Comparison of ENCODE assay signal across 17 cellular contexts in the genomic region with DNA sequence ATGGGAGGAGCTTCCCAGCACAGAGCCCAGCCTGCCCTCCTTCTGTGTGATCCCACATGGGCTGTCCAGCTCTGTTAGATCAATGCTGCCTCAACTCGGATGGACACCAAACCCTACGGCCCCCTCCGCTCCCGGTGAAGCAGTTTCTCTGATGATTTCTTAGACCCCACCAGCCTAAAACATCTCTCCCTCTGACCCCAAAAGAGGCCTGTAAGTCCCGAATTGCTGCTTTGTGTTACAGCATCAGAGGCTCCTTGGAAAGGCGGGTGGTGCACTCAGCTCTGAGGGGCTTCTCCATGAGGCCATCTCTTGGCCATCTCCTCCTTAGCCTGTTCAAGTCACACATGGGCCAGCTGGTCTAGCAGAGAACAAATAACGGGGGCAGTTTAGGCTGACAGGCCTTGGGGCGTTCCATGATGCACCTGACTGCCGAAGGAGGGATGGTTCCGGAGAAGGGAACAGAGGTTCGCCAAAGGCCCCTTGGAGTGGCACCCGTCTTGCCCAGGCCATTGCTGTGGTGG.
"Had no signal": no experiment of that assay in that cellular context is flagged by ENCODE, and none has a peak within 500 bp of the region (broad histone marks: within the 10 kb centered on the region; RNA-seq: fewer than 3 reads in every experiment).

No MANE protein-coding gene starts in this region.

- H3K9me3 Mint-ChIP-seq: activated CD4-positive, alpha-beta memory T cell treated with anti-CD3 and anti-CD28 coated beads for 36 hours; activated naive CD4-positive, alpha-beta T cell treated with anti-CD3 and anti-CD28 coated beads, Interleukin-2, amount 50 U/mL, for 72 hours; effector memory CD8-positive, alpha-beta T cell; nephron; T-helper 2 cell treated with Interferon-gamma antibody and Interleukin-4, amounts not matched to agents 5 μg/mL and 100 μg/mL, for 36 hours had no signal

- H3K27ac Mint-ChIP-seq: activated CD4-positive, alpha-beta memory T cell treated with anti-CD3 and anti-CD28 coated beads for 36 hours; effector memory CD8-positive, alpha-beta T cell; nephron; progenitor cell of endocrine pancreas; T-helper 2 cell treated with Interferon-gamma antibody and Interleukin-4, amounts not matched to agents 5 μg/mL and 100 μg/mL, for 36 hours had no signal

- H3K36me3 ChIP-seq: breast epithelium had no signal

- H3K4me3 Mint-ChIP-seq: activated CD4-positive, alpha-beta memory T cell treated with anti-CD3 and anti-CD28 coated beads for 36 hours; effector memory CD8-positive, alpha-beta T cell; nephron; T-helper 2 cell treated with Interferon-gamma antibody and Interleukin-4, amounts not matched to agents 5 μg/mL and 100 μg/mL, for 36 hours had no signal

- H3K9me3 ChIP-seq: adrenal gland, breast epithelium, tibial nerve had no signal

- H3K4me3 ChIP-seq: adrenal gland, breast epithelium, hepatocyte, tibial nerve had no signal

- DNase-seq: activated CD4-positive, alpha-beta memory T cell treated with anti-CD3 and anti-CD28 coated beads for 36 hours; activated CD4-positive, alpha-beta T cell treated with anti-CD3 and anti-CD28 coated beads for 4 hours; activated gamma-delta T cell treated with Interleukin-2 at 50 U/mL for 16 hours; dermis blood vessel endothelial cell; effector memory CD8-positive, alpha-beta T cell; midbrain; occipital lobe; stimulated activated CD4-positive, alpha-beta T cell treated with anti-CD3 and anti-CD28 coated beads, Interleukin-2, amount 100 ng/mL, for 24 hours; stimulated activated naive CD8-positive, alpha-beta T cell treated with anti-CD3 and anti-CD28 coated beads, Interleukin-15, Interleukin-2, amounts not matched to agents 100 U/mL and 50 U/mL, for 24 hours had no signal

- H3K36me3 Mint-ChIP-seq: activated CD4-positive, alpha-beta memory T cell treated with anti-CD3 and anti-CD28 coated beads for 36 hours had no signal

- H3K27ac ChIP-seq: adrenal gland, breast epithelium, hepatocyte, tibial nerve had no signal

- ATAC-seq: activated naive CD4-positive, alpha-beta T cell treated with anti-CD3 and anti-CD28 coated beads, Interleukin-2, amount 50 U/mL, for 72 hours; effector memory CD8-positive, alpha-beta T cell; stimulated activated naive CD8-positive, alpha-beta T cell treated with anti-CD3 and anti-CD28 coated beads, Interleukin-15, Interleukin-2, amounts not matched to agents 100 U/mL and 50 U/mL, for 24 hours had no signal

- H3K27me3 ChIP-seq: adrenal gland, breast epithelium, hepatocyte, tibial nerve had no signal

- H3K4me1 ChIP-seq: breast epithelium had no signal
